8 cellular contexts compared by ENCODE assay signal in the genomic region with DNA sequence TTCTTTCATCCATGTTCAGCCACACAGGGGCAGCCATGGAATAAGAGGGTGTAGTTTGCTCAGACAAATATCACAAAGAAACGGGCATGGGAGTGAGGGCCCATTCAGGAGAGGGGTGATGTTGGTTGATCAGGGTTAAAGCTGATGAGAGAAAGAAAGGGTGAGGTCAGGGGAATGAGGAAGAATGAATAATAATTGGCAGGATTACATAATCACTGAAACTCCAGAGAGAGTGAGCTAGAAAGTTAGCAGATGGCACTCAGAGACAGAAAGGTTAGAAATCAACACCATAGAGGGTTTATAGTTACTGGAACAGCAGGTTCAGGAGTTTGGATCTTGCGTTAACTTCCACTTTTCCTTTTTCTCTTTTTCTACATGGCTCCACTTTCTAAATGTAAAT.
"Had no signal": no experiment of that assay in that cellular context is flagged by ENCODE, and none has a peak within 500 bp of the region (broad histone marks: within the 10 kb centered on the region; RNA-seq: fewer than 3 reads in every experiment).

No MANE protein-coding gene starts in this region.

- ATAC-seq: left lobe of liver; stimulated activated effector memory CD8-positive, alpha-beta T cell treated with anti-CD3 and anti-CD28 coated beads, Interleukin-12 subunit alpha, Interleukin-12 subunit beta, amount 100 ng/mL, for 72 hours had no signal

- DNase-seq: activated CD4-positive, alpha-beta T cell treated with anti-CD3 and anti-CD28 coated beads for 1 hour; activated CD4-positive, alpha-beta T cell treated with anti-CD3 and anti-CD28 coated beads, Interleukin-2, amount 50 U/mL, for 4 hours; activated effector memory CD4-positive, alpha-beta T cell treated with Interleukin-2 at 50 U/mL for 16 hours; activated T-cell treated with anti-CD3 and anti-CD28 coated beads, Interleukin-2, amount 50 U/mL, for 24 hours; islet precursor cell; naive B cell had no signal
